1 cellular context compared by ENCODE assay signal in the genomic region with DNA sequence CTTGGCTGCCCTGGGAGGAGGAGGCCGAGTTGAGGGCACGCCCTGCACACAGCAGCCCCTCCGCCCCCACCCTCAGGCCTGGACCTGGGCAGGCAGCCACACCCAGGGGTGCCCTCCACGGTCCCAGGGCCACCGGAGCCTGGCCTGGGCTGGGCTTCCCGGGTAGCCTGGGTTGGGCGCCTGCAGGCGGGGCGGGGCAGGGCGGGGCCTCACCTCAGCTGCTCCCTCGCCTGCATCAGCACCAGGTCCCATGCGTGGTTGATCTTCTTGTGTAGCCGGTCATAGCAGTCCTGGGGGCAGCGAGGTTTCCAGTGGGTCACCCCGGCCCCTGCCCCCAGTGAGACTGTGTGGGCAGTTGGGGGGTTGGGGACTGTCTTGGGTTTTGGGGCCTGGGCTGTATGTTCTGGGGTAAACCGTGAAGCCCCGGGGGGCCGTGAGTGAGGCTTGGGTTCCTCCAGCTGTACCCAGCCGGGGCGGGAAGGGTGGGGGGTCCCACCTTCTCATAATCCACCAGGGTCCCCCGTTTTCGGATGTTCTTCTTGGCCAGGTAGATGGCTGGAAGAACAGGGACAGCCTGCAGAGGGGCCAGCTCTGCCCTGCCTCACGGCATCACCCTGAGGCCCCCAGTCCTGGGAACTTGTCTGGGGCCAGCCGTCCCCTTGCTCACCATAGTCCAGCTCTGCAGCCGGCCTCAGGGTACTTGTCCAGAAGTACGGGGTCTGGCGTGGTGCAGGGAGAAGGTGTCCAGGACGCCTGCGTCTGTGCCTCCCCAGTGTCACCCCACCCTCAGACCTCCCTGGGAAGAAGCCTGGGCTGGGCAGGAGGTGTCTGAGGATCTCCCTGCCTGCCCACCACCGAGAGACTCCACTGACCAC.
TF ChIP-seq lines count a peak whose summit lies in the region.

No MANE protein-coding gene starts in this region.

TF ChIP-seq in HepG2, 621 proteins besides CTCF, POLR2A, EP300 and RAD21:
- TF ChIP-seq ZSCAN20 (CRISPR knock-in tag; IDR thresholded peaks at IDR 0.05; ENCODE audit: borderline replicate concordance) (no peak), MTA1 (CRISPR knock-in tag; IDR thresholded peaks at IDR 0.05; ENCODE audit: borderline replicate concordance) (no peak), GTF2F1 (IDR thresholded peaks at IDR 0.05; ENCODE audit: low read length) (no peak), NFIC (IDR thresholded peaks at IDR 0.05; ENCODE audit: low read length) (no peak), ATF1 (CRISPR knock-in tag; IDR thresholded peaks at IDR 0.05) (no peak), RCOR2 (CRISPR knock-in tag; IDR thresholded peaks at IDR 0.05) (no peak), NAIF1 (CRISPR knock-in tag; IDR thresholded peaks at IDR 0.05; ENCODE audit: borderline replicate concordance) (no peak), SOX5 (CRISPR knock-in tag; IDR thresholded peaks at IDR 0.05; ENCODE audit: borderline replicate concordance) (no peak), ZNF234 (CRISPR knock-in tag; conservative IDR thresholded peaks at IDR 0.05) (no peak), SRSF4 (IDR thresholded peaks at IDR 0.05; ENCODE audit: low read depth, low read length, poor library complexity, severe bottlenecking) (no peak), GATAD2A (CRISPR knock-in tag; IDR thresholded peaks at IDR 0.05) (no peak), ZNF761 (CRISPR knock-in tag; conservative IDR thresholded peaks at IDR 0.05) (no peak), ZNF260 (CRISPR knock-in tag; IDR thresholded peaks at IDR 0.05; ENCODE audit: borderline replicate concordance, low read depth) (no peak)
- TF ChIP-seq, protein P1, sequence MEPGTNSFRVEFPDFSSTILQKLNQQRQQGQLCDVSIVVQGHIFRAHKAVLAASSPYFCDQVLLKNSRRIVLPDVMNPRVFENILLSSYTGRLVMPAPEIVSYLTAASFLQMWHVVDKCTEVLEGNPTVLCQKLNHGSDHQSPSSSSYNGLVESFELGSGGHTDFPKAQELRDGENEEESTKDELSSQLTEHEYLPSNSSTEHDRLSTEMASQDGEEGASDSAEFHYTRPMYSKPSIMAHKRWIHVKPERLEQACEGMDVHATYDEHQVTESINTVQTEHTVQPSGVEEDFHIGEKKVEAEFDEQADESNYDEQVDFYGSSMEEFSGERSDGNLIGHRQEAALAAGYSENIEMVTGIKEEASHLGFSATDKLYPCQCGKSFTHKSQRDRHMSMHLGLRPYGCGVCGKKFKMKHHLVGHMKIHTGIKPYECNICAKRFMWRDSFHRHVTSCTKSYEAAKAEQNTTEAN (CRISPR knock-in tag; conservative IDR thresholded peaks at IDR 0.05): no peak
- TF ChIP-seq, protein P2, sequence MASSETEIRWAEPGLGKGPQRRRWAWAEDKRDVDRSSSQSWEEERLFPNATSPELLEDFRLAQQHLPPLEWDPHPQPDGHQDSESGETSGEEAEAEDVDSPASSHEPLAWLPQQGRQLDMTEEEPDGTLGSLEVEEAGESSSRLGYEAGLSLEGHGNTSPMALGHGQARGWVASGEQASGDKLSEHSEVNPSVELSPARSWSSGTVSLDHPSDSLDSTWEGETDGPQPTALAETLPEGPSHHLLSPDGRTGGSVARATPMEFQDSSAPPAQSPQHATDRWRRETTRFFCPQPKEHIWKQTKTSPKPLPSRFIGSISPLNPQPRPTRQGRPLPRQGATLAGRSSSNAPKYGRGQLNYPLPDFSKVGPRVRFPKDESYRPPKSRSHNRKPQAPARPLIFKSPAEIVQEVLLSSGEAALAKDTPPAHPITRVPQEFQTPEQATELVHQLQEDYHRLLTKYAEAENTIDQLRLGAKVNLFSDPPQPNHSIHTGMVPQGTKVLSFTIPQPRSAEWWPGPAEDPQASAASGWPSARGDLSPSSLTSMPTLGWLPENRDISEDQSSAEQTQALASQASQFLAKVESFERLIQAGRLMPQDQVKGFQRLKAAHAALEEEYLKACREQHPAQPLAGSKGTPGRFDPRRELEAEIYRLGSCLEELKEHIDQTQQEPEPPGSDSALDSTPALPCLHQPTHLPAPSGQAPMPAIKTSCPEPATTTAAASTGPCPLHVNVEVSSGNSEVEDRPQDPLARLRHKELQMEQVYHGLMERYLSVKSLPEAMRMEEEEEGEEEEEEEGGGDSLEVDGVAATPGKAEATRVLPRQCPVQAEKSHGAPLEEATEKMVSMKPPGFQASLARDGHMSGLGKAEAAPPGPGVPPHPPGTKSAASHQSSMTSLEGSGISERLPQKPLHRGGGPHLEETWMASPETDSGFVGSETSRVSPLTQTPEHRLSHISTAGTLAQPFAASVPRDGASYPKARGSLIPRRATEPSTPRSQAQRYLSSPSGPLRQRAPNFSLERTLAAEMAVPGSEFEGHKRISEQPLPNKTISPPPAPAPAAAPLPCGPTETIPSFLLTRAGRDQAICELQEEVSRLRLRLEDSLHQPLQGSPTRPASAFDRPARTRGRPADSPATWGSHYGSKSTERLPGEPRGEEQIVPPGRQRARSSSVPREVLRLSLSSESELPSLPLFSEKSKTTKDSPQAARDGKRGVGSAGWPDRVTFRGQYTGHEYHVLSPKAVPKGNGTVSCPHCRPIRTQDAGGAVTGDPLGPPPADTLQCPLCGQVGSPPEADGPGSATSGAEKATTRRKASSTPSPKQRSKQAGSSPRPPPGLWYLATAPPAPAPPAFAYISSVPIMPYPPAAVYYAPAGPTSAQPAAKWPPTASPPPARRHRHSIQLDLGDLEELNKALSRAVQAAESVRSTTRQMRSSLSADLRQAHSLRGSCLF (CRISPR knock-in tag; IDR thresholded peaks at IDR 0.05; ENCODE audit: borderline replicate concordance): no peak
- TF ChIP-seq, protein P3, sequence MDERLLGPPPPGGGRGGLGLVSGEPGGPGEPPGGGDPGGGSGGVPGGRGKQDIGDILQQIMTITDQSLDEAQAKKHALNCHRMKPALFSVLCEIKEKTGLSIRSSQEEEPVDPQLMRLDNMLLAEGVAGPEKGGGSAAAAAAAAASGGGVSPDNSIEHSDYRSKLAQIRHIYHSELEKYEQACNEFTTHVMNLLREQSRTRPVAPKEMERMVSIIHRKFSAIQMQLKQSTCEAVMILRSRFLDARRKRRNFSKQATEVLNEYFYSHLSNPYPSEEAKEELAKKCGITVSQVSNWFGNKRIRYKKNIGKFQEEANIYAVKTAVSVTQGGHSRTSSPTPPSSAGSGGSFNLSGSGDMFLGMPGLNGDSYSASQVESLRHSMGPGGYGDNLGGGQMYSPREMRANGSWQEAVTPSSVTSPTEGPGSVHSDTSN (CRISPR knock-in tag; IDR thresholded peaks at IDR 0.05): no peak
